9 cellular contexts compared by ENCODE assay signal in the genomic region with DNA sequence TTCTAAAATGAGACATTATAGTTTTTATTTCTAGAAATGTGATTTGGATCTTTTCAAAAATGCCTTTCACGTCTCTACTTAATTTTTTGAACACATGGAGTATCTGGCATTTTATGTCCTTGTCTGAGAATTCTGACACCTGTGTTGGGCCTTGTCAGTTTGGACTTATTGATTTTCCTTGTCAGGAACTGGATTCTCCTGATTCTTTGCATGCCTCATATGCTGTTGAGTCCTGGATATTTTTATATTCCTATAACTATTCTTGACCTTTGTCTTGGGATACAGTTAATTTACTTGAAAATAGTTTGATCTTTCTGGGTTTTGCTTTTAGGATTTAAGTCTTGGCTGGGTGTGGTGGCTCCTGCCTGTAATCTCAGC.
"Had no signal": no experiment of that assay in that cellular context is flagged by ENCODE, and none has a peak within 500 bp of the region (broad histone marks: within the 10 kb centered on the region; RNA-seq: fewer than 3 reads in every experiment).

No MANE protein-coding gene starts in this region.

- H3K36me3 ChIP-seq: HAP-1 had no signal

- FAIRE-seq: K562 had no signal

- ATAC-seq: HCT116, K562 had no signal

- H3K9me3 ChIP-seq: HAP-1 had no signal

- H3K4me1 ChIP-seq: HAP-1 had no signal

- H2AFZ ChIP-seq: GM23248 had no signal

- H3K9ac ChIP-seq: GM23248 had no signal

- DNase-seq: GM23248, GOT3, H7, HFFc6, IMR-90 had no signal

- H3K4me3 ChIP-seq: GM23248, HAP-1, K562 had no signal

- H3K27ac ChIP-seq: GM23248, HL-60 had no signal
